ENCODE assay signal across 8 cellular contexts in the genomic region with DNA sequence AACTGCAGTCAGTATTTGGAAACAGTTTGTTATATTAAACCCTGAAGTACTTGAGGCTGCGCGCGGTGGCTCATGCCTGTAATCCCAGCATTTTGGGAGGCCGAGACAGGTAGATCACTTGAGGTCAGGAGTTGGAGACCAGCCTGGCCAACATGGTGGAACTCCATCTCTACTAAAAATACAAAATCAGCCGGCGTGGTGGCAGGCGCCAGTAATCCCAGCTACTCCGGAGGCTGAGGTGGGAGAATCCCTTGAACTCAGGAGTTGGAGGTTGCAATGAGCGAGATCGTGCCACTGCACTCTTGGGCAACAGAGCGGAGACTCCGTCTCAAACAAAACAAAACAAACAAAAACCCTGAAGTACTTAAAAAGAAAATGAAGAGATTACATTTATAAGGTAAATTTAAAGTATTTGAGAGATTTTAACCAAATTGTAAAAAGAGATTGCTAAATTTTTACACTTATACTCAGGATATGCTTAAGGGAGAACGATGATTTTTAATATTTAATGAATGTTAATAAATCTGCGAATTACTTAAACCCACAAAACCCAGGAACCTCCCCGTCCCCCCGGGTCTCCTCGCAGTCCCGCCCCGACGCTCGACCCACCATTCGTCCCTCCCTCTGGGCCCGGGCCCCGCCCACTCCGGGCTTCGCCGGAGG. TPM values are rescaled to one million over a fixed set of nuclear protein-coding genes. Genes with fewer than 3 reads are reported as not detected.
DNase-seq lines count a peak whose midpoint lies in the region; ATAC-seq and TF ChIP-seq lines count a peak whose summit lies in the region.

No MANE protein-coding gene starts in this region.

- TF ChIP-seq CTCF in RWPE1 (conservative IDR thresholded peaks at IDR 0.05; ENCODE audit: low read depth): no peak
- TF ChIP-seq CTCF in epithelial cell of proximal tubule (conservative IDR thresholded peaks at IDR 0.05; ENCODE audit: low read depth, low read length): no peak
- TF ChIP-seq CTCF in progenitor cell of endocrine pancreas (IDR thresholded peaks at IDR 0.05; ENCODE audit: unreplicated experiment): no peak

- peak overlapping the region; percentile 99 for H3K4me3 ChIP-seq in epithelial cell of proximal tubule (ENCODE audit: low read depth, low read length)

- CTCF ChIA-PET in RWPE1 (lab: Yijun Ruan, JAX): no interaction called here

- no peak for ATAC-seq in HG03039 (IDR thresholded peaks at IDR 0.05; ENCODE audit: unreplicated experiment)

- no peaks in the 10 kb centered on the region for H3K27me3 Mint-ChIP-seq in progenitor cell of endocrine pancreas

- H3K9me3 ChIP-seq in ES-I3 (ENCODE audit: control insufficient read depth, insufficient read depth, low read length): no peaks in the 10 kb centered on the region

- peak overlapping the region; percentile 85 for H3K27ac ChIP-seq in RWPE1

- H3K9me3 Mint-ChIP-seq in progenitor cell of endocrine pancreas (ENCODE audit: low read depth): no peaks in the 10 kb centered on the region

- peak overlapping the region; percentile 92 for H3K4me3 Mint-ChIP-seq in progenitor cell of endocrine pancreas (ENCODE audit: low read depth)

- DNase-seq in RWPE1 (ENCODE audit: low spot score) (no peak), epithelial cell of proximal tubule (ENCODE audit: low read depth) (no peak), progenitor cell of endocrine pancreas (ENCODE audit: low spot score, unreplicated experiment) (no peak), MV-4-11 (lab: John Stamatoyannopoulos, UW) (no peak), D341Med (ENCODE audit: low spot score) (no peak), NCI-H1092 (lab: John Stamatoyannopoulos, UW) (no peak)

- peak overlapping the region; percentile 41; the same call in 1 of the 2 replicates for H3K9ac ChIP-seq in ES-I3 (ENCODE audit: low read depth, low read length)

- H3K27ac Mint-ChIP-seq in progenitor cell of endocrine pancreas: peak overlapping the region; percentile 89

- H3K4me1 ChIP-seq in ES-I3 (ENCODE audit: insufficient read depth, low read length): peaks cover 5% of the 10 kb centered on the region; the same call in 1 of the 2 replicates

- H3K36me3 Mint-ChIP-seq in progenitor cell of endocrine pancreas (ENCODE audit: insufficient read depth): peaks cover 10% of the 10 kb centered on the region

- POLR2A ChIA-PET in RWPE1 (lab: Yijun Ruan, JAX; ENCODE audit: low non-redundant PET): no interaction called here

- no peaks in the 10 kb centered on the region; the same call in 1 of the 2 replicates for H3K36me3 ChIP-seq in ES-I3 (ENCODE audit: insufficient read depth, low read length)

- peaks cover 8% of the 10 kb centered on the region for H3K4me1 Mint-ChIP-seq in progenitor cell of endocrine pancreas (ENCODE audit: low read depth)

RNA-seq across cellular contexts. Expression of gene MTG1, which starts 0.4 kb away (rescaled TPM):
- total RNA-seq in epithelial cell of proximal tubule (31.8 and 51.9 TPM in 2 replicates), progenitor cell of endocrine pancreas (137 and 139 TPM in 2 replicates)

RNA-seq across cellular contexts. Expression of gene PAOX, which starts 14.5 kb away (rescaled TPM):
- total RNA-seq in epithelial cell of proximal tubule: 3.6 and 5.6 TPM in 2 replicates
- total RNA-seq in progenitor cell of endocrine pancreas: 11.9 and 14.1 TPM in 2 replicates

RNA-seq across cellular contexts. Expression of gene ECHS1, which starts 20.4 kb away (rescaled TPM):
- 130 and 147 TPM in 2 replicates for total RNA-seq in epithelial cell of proximal tubule
- total RNA-seq in progenitor cell of endocrine pancreas: 89.7 and 91.4 TPM in 2 replicates

RNA-seq across cellular contexts. Expression of gene SPRN, which starts 30.9 kb away (rescaled TPM):
- total RNA-seq in epithelial cell of proximal tubule (0.12 and 0.51 TPM in 2 replicates), progenitor cell of endocrine pancreas (0.12 TPM in 1 of 2 replicates, not detected in the other)

RNA-seq across cellular contexts. Expression of gene FUOM, which starts 35.7 kb away (rescaled TPM):
- total RNA-seq in epithelial cell of proximal tubule (57.2 and 75.5 TPM in 2 replicates), progenitor cell of endocrine pancreas (14.7 and 16.2 TPM in 2 replicates)
